ENCODE assay signal across 10 cellular contexts in the genomic region with DNA sequence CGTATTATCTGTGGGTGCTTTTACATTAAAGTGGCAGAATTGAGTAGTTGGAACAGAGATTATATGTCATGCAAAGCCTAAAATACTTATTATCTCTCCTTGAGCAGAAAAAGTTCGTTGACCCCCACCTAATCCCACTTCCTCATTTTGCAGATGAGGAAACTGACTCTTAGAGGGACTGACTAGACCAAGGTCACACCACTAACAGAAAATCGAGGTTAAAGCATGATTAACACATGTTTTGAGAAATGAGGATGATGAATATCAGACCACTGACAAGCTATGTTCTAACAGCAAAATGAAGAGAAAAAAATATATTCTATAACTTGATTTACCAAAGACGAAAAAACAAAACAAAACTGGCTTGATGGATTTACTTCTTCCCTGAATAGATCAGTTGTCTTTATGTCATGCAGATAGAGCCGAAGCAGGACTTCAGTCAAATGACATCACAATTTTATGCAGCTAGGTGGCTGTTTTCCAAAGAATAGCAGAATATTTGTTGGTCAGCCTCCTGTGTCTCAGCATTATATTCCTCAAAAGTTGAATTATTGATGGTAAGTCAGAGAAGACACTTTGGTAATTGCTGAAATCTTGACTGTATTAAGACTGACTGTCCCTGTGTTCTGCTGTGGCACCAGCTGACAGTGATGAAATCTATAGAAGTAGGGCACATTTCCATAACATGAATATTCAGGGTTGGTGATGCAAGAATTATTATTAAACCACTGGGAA. TPM values are rescaled to one million over a fixed set of nuclear protein-coding genes. Genes with fewer than 3 reads are reported as not detected.
DNase-seq lines count a peak whose midpoint lies in the region; ATAC-seq and TF ChIP-seq lines count a peak whose summit lies in the region.
"Had no signal": no experiment of that assay in that cellular context is flagged by ENCODE, and none has a peak within 500 bp of the region (broad histone marks: within the 10 kb centered on the region; RNA-seq: fewer than 3 reads in every experiment).

No MANE protein-coding gene starts in this region.

- POLR2A ChIA-PET in Caco-2 (lab: Charles Lee), result no interaction called here

- CTCF ChIA-PET in Caco-2 (lab: Charles Lee), result no interaction called here

- no peaks in the 10 kb centered on the region for H3K9me3 Mint-ChIP-seq in Caco-2 (ENCODE audit: unreplicated experiment)
- H3K9me3 Mint-ChIP-seq in activated T-helper 1 cell treated with anti-CD3 and anti-CD28 coated beads, Interleukin-12 subunit alpha, Interleukin-12 subunit beta, Interleukin-2, Interleukin-4 antibody, amounts not matched to agents 30 ng/mL and 10 ng/mL and 1 ng/mL, durations not matched to agents 14 hours and 24 hours and 36 hours, result no peaks in the 10 kb centered on the region
- H3K9me3 Mint-ChIP-seq: activated B cell treated with CpG ODN at 0.5 μM for 24 hours had no signal

- H3K4me3 Mint-ChIP-seq in Caco-2 (ENCODE audit: unreplicated experiment), result no peak overlapping the region
- no peak overlapping the region for H3K4me3 Mint-ChIP-seq in activated T-helper 1 cell treated with anti-CD3 and anti-CD28 coated beads, Interleukin-12 subunit alpha, Interleukin-12 subunit beta, Interleukin-2, Interleukin-4 antibody, amounts not matched to agents 30 ng/mL and 10 ng/mL and 1 ng/mL, durations not matched to agents 14 hours and 24 hours and 36 hours
- H3K4me3 Mint-ChIP-seq: activated B cell treated with CpG ODN at 0.5 μM for 24 hours had no signal

- no peaks in the 10 kb centered on the region for H3K36me3 Mint-ChIP-seq in Caco-2 (ENCODE audit: insufficient read depth, unreplicated experiment)
- no peaks in the 10 kb centered on the region for H3K36me3 Mint-ChIP-seq in activated T-helper 1 cell treated with anti-CD3 and anti-CD28 coated beads, Interleukin-12 subunit alpha, Interleukin-12 subunit beta, Interleukin-2, Interleukin-4 antibody, amounts not matched to agents 30 ng/mL and 10 ng/mL and 1 ng/mL, durations not matched to agents 14 hours and 24 hours and 36 hours (ENCODE audit: low read depth)

- H3K4me1 Mint-ChIP-seq in Caco-2 (ENCODE audit: low read depth, unreplicated experiment), result no peaks in the 10 kb centered on the region
- H3K4me1 Mint-ChIP-seq in activated T-helper 1 cell treated with anti-CD3 and anti-CD28 coated beads, Interleukin-12 subunit alpha, Interleukin-12 subunit beta, Interleukin-2, Interleukin-4 antibody, amounts not matched to agents 30 ng/mL and 10 ng/mL and 1 ng/mL, durations not matched to agents 14 hours and 24 hours and 36 hours (ENCODE audit: low read depth), result no peaks in the 10 kb centered on the region

- H3K4me3 ChIP-seq in Caco-2 (ENCODE audit: low read depth, low read length), result no peak overlapping the region

- no TSS peak for BruUV-seq in Caco-2 (replicated peaks; lab: Mats Ljungman, UMichigan)

- intact Hi-C loops in Caco-2 (cut with micrococcal nuclease; ENCODE audit: unreplicated experiment), result no loop called here
- intact Hi-C loops in activated T-helper 1 cell treated with anti-CD3 and anti-CD28 coated beads, Interleukin-12 subunit alpha, Interleukin-12 subunit beta, Interleukin-2, Interleukin-4 antibody, amounts not matched to agents 30 ng/mL and 10 ng/mL and 1 ng/mL, durations not matched to agents 14 hours and 24 hours and 36 hours (cut with micrococcal nuclease), result no loop called here

- H3K27me3 ChIP-seq in Caco-2 (replicated peaks; ENCODE audit: control insufficient read depth, insufficient read depth, low read length), result no peaks in the 10 kb centered on the region; the same call in 1 of the 2 replicates

- H3K36me3 ChIP-seq in Caco-2 (ENCODE audit: control insufficient read depth, insufficient read depth, low read length), result no peaks in the 10 kb centered on the region

- DNase-seq in DMS 273 (lab: John Stamatoyannopoulos, UW; ENCODE audit: unreplicated experiment) (peak; percentile 12), DMS 273 treated with DMSO at 0.1 percent for 48 hours (lab: John Stamatoyannopoulos, UW) (no peak), MV-4-11 (lab: John Stamatoyannopoulos, UW) (peak; percentile 98), iPS-NIHi7 (ENCODE audit: extremely low spot score) (no peak), DMS153 treated with DMSO at 0.1 percent for 48 hours (lab: John Stamatoyannopoulos, UW; ENCODE audit: unreplicated experiment) (no peak), Caco-2 (no peak)
- DNase-seq in activated T-helper 1 cell treated with anti-CD3 and anti-CD28 coated beads, Interleukin-12 subunit alpha, Interleukin-12 subunit beta, Interleukin-2, Interleukin-4 antibody, amounts not matched to agents 30 ng/mL and 10 ng/mL and 1 ng/mL, durations not matched to agents 14 hours and 24 hours and 36 hours (ENCODE audit: low spot score), result no peak
- DNase-seq: activated B cell treated with CpG ODN at 0.5 μM for 24 hours, amniotic stem cell had no signal

- ATAC-seq in HG02970 (IDR thresholded peaks at IDR 0.05; ENCODE audit: low FRiP score, unreplicated experiment), result peak; percentile 57

- no peaks in the 10 kb centered on the region for H3K9me3 ChIP-seq in Caco-2

- no peak for TF ChIP-seq CTCF in Caco-2 (IDR thresholded peaks at IDR 0.05; ENCODE audit: insufficient read depth in 1 of 2, low read depth in 1 of 2, low read length in 1 of 2, severe bottlenecking in 1 of 2, unreplicated experiment in 1 of 2)

- H3K4me1 ChIP-seq in Caco-2, result no peaks in the 10 kb centered on the region

- peaks cover 3% of the 10 kb centered on the region for H3K27me3 Mint-ChIP-seq in Caco-2 (ENCODE audit: insufficient read depth, unreplicated experiment)
- peaks cover 2% of the 10 kb centered on the region for H3K27me3 Mint-ChIP-seq in activated T-helper 1 cell treated with anti-CD3 and anti-CD28 coated beads, Interleukin-12 subunit alpha, Interleukin-12 subunit beta, Interleukin-2, Interleukin-4 antibody, amounts not matched to agents 30 ng/mL and 10 ng/mL and 1 ng/mL, durations not matched to agents 14 hours and 24 hours and 36 hours (ENCODE audit: insufficient read depth)
- H3K27me3 Mint-ChIP-seq: activated B cell treated with CpG ODN at 0.5 μM for 24 hours had no signal

- no peak overlapping the region for H3K27ac Mint-ChIP-seq in Caco-2 (ENCODE audit: unreplicated experiment)
- H3K27ac Mint-ChIP-seq in activated T-helper 1 cell treated with anti-CD3 and anti-CD28 coated beads, Interleukin-12 subunit alpha, Interleukin-12 subunit beta, Interleukin-2, Interleukin-4 antibody, amounts not matched to agents 30 ng/mL and 10 ng/mL and 1 ng/mL, durations not matched to agents 14 hours and 24 hours and 36 hours, result no peak overlapping the region
- H3K27ac Mint-ChIP-seq: activated B cell treated with CpG ODN at 0.5 μM for 24 hours had no signal

RNA-seq across cellular contexts. Expression of gene SMIM30, which starts 24.2 kb away (rescaled TPM):
- total RNA-seq in Caco-2 (2022), result 29.8 and 29.9 TPM in 2 replicates
- 32.4 and 36.8 TPM in 2 replicates for total RNA-seq in activated T-helper 1 cell treated with anti-CD3 and anti-CD28 coated beads, Interleukin-12 subunit alpha, Interleukin-12 subunit beta, Interleukin-2, Interleukin-4 antibody, amounts not matched to agents 30 ng/mL and 10 ng/mL and 1 ng/mL, durations not matched to agents 14 hours and 24 hours and 36 hours

RNA-seq across cellular contexts. Expression of gene GPR85, which starts 55.9 kb away (rescaled TPM):
- not detected in 2 replicates for total RNA-seq in Caco-2 (2022)
- not detected in 2 replicates for total RNA-seq in activated T-helper 1 cell treated with anti-CD3 and anti-CD28 coated beads, Interleukin-12 subunit alpha, Interleukin-12 subunit beta, Interleukin-2, Interleukin-4 antibody, amounts not matched to agents 30 ng/mL and 10 ng/mL and 1 ng/mL, durations not matched to agents 14 hours and 24 hours and 36 hours
- total RNA-seq: activated B cell treated with CpG ODN at 0.5 μM for 24 hours had no signal

Comparison
In these comparisons a context has a peak if more than half of its experiments do, and no peak if none do; other contexts are left out.
1. DNase-seq: peak in DMS 273 (single experiment) and MV-4-11 (single experiment); none in DMS 273 treated with DMSO at 0.1 percent for 48 hours (single experiment), iPS-NIHi7 (single experiment), DMS153 treated with DMSO at 0.1 percent for 48 hours (single experiment), Caco-2 (0 of 2) and activated T-helper 1 cell treated with anti-CD3 and anti-CD28 coated beads, Interleukin-12 subunit alpha, Interleukin-12 subunit beta, Interleukin-2, Interleukin-4 antibody, amounts not matched to agents 30 ng/mL and 10 ng/mL and 1 ng/mL, durations not matched to agents 14 hours and 24 hours and 36 hours (single experiment).